ENCODE assay signal across 10 cellular contexts in genomic region chr6:85640806-85641205, GRCh38. TPM values are rescaled to one million over a fixed set of nuclear protein-coding genes. Genes with fewer than 3 reads are reported as not detected.
DNase-seq lines count a peak whose midpoint lies in the region; ATAC-seq and TF ChIP-seq lines count a peak whose summit lies in the region.
"Had no signal": no experiment of that assay in that cellular context is flagged by ENCODE, and none has a peak within 500 bp of the region (broad histone marks: within the 10 kb centered on the region; RNA-seq: fewer than 3 reads in every experiment).

No MANE protein-coding gene starts in this region.

- H3K36me3 Mint-ChIP-seq in endodermal cell (ENCODE audit: low read depth) = peaks cover 55% of the 10 kb centered on the region

- peak overlapping the region; percentile 12 for H3K27ac Mint-ChIP-seq in endodermal cell

- no peak for DNase-seq in DND-41
- DNase-seq in NT2/D1 (ENCODE audit: low read depth, low spot score) = no peak
- DNase-seq in endodermal cell = no peak
- no peak for DNase-seq in osteoblast (ENCODE audit: insufficient read length, low spot score, missing footprints)
- DNase-seq in stimulated activated CD8-positive, alpha-beta memory T cell treated with anti-CD3 and anti-CD28 coated beads, Interleukin-4, amount 100 ng/mL, for 48 hours = no peak
- no peak for DNase-seq in NCI-H2029 treated with DMSO at 0.1 percent for 48 hours (lab: John Stamatoyannopoulos, UW)
- DNase-seq: activated CD4-positive, alpha-beta T cell treated with anti-CD3 and anti-CD28 coated beads for 48 hours; GOT3 had no signal

- WGBS in endodermal cell (ENCODE audit: insufficient coverage in 1 of 2, insufficient read length in 1 of 2), 2 experiments = 56 to 73% methylated on average over 3 of the region's 3 CpGs

- peaks cover 6% of the 10 kb centered on the region for H3K9me3 Mint-ChIP-seq in endodermal cell

- no peaks in the 10 kb centered on the region for H3K27me3 ChIP-seq in DND-41 (ENCODE audit: insufficient read depth, low read length, poor library complexity)
- no peaks in the 10 kb centered on the region for H3K27me3 ChIP-seq in NT2/D1 (ENCODE audit: insufficient read depth, insufficient read length)
- no peaks in the 10 kb centered on the region for H3K27me3 ChIP-seq in endodermal cell (ENCODE audit: control insufficient read depth, insufficient read depth, low read length, poor library complexity, severe bottlenecking)
- H3K27me3 ChIP-seq in osteoblast (ENCODE audit: insufficient read depth, low read length) = no peaks in the 10 kb centered on the region

- ATAC-seq in DND-41 (ENCODE audit: insufficient read depth, low read depth) (no peak), HG03469 (IDR thresholded peaks at IDR 0.05; ENCODE audit: unreplicated experiment) (no peak), HG02884 (IDR thresholded peaks at IDR 0.05; ENCODE audit: unreplicated experiment) (no peak)

- peak overlapping the region; percentile 67 to 73 for H3K4me3 ChIP-seq in DND-41 (ENCODE audit: low read depth in 1 of 2, low read length in 2 of 2)
- H3K4me3 ChIP-seq in NT2/D1 (ENCODE audit: insufficient read length, low read depth) = peak overlapping the region; percentile 89
- H3K4me3 ChIP-seq in endodermal cell (ENCODE audit: low read length) = peak overlapping the region; percentile 99
- peak overlapping the region; percentile 100 for H3K4me3 ChIP-seq in osteoblast (ENCODE audit: insufficient read depth, low read length)

- H4K20me1 ChIP-seq in DND-41 (ENCODE audit: insufficient read depth, low read length) = peaks cover 57% of the 10 kb centered on the region
- H4K20me1 ChIP-seq in osteoblast (ENCODE audit: insufficient read depth, low read length) = peaks cover 57% of the 10 kb centered on the region

- peak overlapping the region; percentile 78 for H3K4me2 ChIP-seq in DND-41 (ENCODE audit: insufficient read depth, low read length)
- H3K4me2 ChIP-seq in osteoblast (ENCODE audit: insufficient read depth, low read length) = peak overlapping the region; percentile 100

- H3K4me1 Mint-ChIP-seq in endodermal cell = peaks cover 27% of the 10 kb centered on the region

- peak overlapping the region; percentile 97 for H3K4me3 Mint-ChIP-seq in endodermal cell

- H3K27ac ChIP-seq in DND-41 (ENCODE audit: low read length) = peak overlapping the region; percentile 98; the same call in 1 of the 2 replicates
- H3K27ac ChIP-seq in endodermal cell (ENCODE audit: low read depth, low read length) = no peak overlapping the region
- H3K27ac ChIP-seq in osteoblast (ENCODE audit: low read depth, low read length) = no peak overlapping the region

- H3K79me2 ChIP-seq in DND-41 (ENCODE audit: insufficient read depth, low read length) (peaks cover 79% of the 10 kb centered on the region), osteoblast (ENCODE audit: insufficient read depth, low read length) (peaks cover 68% of the 10 kb centered on the region)

- H3K4me1 ChIP-seq in DND-41 (ENCODE audit: insufficient read depth, low read length) (peaks cover 58% of the 10 kb centered on the region), NT2/D1 (ENCODE audit: insufficient read depth, insufficient read length) (no peaks in the 10 kb centered on the region), endodermal cell (ENCODE audit: control insufficient read depth, insufficient read depth, low read length) (no peaks in the 10 kb centered on the region), osteoblast (ENCODE audit: insufficient read depth, low read length) (peaks cover 22% of the 10 kb centered on the region)

- no peaks in the 10 kb centered on the region for H3K9me3 ChIP-seq in DND-41 (ENCODE audit: insufficient read depth, low read length, severe bottlenecking)
- H3K9me3 ChIP-seq in NT2/D1 (ENCODE audit: insufficient read depth, low read length) = no peaks in the 10 kb centered on the region
- H3K9me3 ChIP-seq in endodermal cell (ENCODE audit: control insufficient read depth, low read length) = peaks cover 12% of the 10 kb centered on the region
- H3K9me3 ChIP-seq in osteoblast (ENCODE audit: low read depth, low read length) = no peaks in the 10 kb centered on the region

- H3K9ac ChIP-seq in DND-41 (ENCODE audit: low read depth, low read length) (peak overlapping the region; percentile 97), NT2/D1 (ENCODE audit: insufficient read length, low read depth) (peak overlapping the region; percentile 98), endodermal cell (ENCODE audit: extremely low read depth, low read length, poor library complexity, severe bottlenecking) (peak overlapping the region; percentile 99)

- peaks cover 66% of the 10 kb centered on the region for H3K36me3 ChIP-seq in DND-41 (ENCODE audit: insufficient read depth, low read length)
- peaks cover 59% of the 10 kb centered on the region for H3K36me3 ChIP-seq in NT2/D1 (ENCODE audit: insufficient read depth, insufficient read length, low read length)
- peaks cover 55% of the 10 kb centered on the region for H3K36me3 ChIP-seq in endodermal cell (ENCODE audit: control insufficient read depth, insufficient read depth, low read length)
- peaks cover 49% of the 10 kb centered on the region for H3K36me3 ChIP-seq in osteoblast (ENCODE audit: insufficient read depth, low read length)

- TF ChIP-seq CTCF in DND-41 (IDR thresholded peaks at IDR 0.05; ENCODE audit: borderline replicate concordance, extremely low read depth, low read length, poor library complexity, severe bottlenecking) (no peak), endodermal cell (conservative IDR thresholded peaks at IDR 0.05) (no peak), osteoblast (IDR thresholded peaks at IDR 0.05; ENCODE audit: extremely low read depth, low read depth, low read length) (no peak)

- no peaks in the 10 kb centered on the region for H3K27me3 Mint-ChIP-seq in endodermal cell (ENCODE audit: insufficient read depth)

- H2AFZ ChIP-seq in DND-41 (ENCODE audit: low read depth, low read length) (no peak overlapping the region), osteoblast (ENCODE audit: low read length) (no peak overlapping the region)

RNA-seq across cellular contexts. Expression of gene SYNCRIP, which starts 1.9 kb away (rescaled TPM):
- total RNA-seq in endodermal cell (100 to 1,000 TPM; 121 to 123 TPM), osteoblast (59.4 and 59.8 TPM in 2 replicates)
- polyA plus RNA-seq in endodermal cell (2013, experiment 1 of 2) = 118 TPM
- polyA plus RNA-seq in endodermal cell (2013, experiment 2 of 2) = 104 TPM

RNA-seq across cellular contexts. Expression of gene SNX14, which starts 47.1 kb away (rescaled TPM):
- 10 to 100 TPM; 61.3 to 69.6 TPM for total RNA-seq in endodermal cell
- 45.1 TPM for polyA plus RNA-seq in endodermal cell (2013, experiment 1 of 2)
- polyA plus RNA-seq in endodermal cell (2013, experiment 2 of 2) = 50.0 TPM
- 117 and 146 TPM in 2 replicates for total RNA-seq in osteoblast
